9 cellular contexts compared by ENCODE assay signal in the genomic region with DNA sequence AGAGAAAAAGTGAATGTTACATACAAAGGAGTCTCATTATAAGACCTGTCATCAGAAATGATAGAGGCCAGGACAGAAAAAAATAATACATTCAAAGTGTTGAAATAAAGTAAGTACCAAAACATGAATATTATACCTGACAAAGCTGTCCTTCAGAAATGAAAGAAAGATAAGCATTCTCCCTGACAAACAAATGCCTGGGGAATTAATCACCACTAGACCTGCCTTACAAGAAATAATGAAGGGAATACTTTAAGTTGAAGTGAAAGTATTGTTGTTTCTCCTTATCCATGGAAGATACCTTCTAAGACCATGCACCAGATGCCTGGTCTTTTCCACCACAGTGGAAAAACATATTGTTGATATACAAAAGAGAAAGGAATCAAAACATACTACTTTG.
"Had no signal": no experiment of that assay in that cellular context is flagged by ENCODE, and none has a peak within 500 bp of the region (broad histone marks: within the 10 kb centered on the region; RNA-seq: fewer than 3 reads in every experiment).

No MANE protein-coding gene starts in this region.

- H3K4me3 ChIP-seq: GM23248, K562 had no signal

- DNase-seq: GM23248, H9, HCEC 1CT, IMR-90, KG1 had no signal

- FAIRE-seq: H1, H54, HTR-8/SVneo, K562 had no signal

- H3K27ac Mint-ChIP-seq: H9 had no signal

- H3K4me1 Mint-ChIP-seq: H9 had no signal

- ATAC-seq: K562 had no signal

- H3K27ac ChIP-seq: GM23248 had no signal

- H3K4me3 Mint-ChIP-seq: H9 had no signal

- H3K9me3 Mint-ChIP-seq: H9 had no signal

- H2AFZ ChIP-seq: GM23248 had no signal
